Comparison of ENCODE assay signal across 24 cellular contexts in genomic region chr9:18010492-18010891, GRCh38.
DNase-seq lines count a peak whose midpoint lies in the region; ATAC-seq and TF ChIP-seq lines count a peak whose summit lies in the region.
"Had no signal": no experiment of that assay in that cellular context is flagged by ENCODE, and none has a peak within 500 bp of the region (broad histone marks: within the 10 kb centered on the region; RNA-seq: fewer than 3 reads in every experiment).

No MANE protein-coding gene starts in this region.

- no peaks in the 10 kb centered on the region for H3K9me3 Mint-ChIP-seq in endodermal cell
- H3K9me3 Mint-ChIP-seq: CD4-positive, alpha-beta T cell had no signal

- no peak overlapping the region for H3K27ac Mint-ChIP-seq in endodermal cell
- H3K27ac Mint-ChIP-seq: CD14-positive monocyte; CD4-positive, alpha-beta T cell; CD8-positive, alpha-beta memory T cell had no signal

- DNase-seq in NCI-H82 (lab: John Stamatoyannopoulos, UW) (peak; percentile 2), NCI-H82 treated with DMSO at 0.1 percent for 48 hours (lab: John Stamatoyannopoulos, UW; ENCODE audit: unreplicated experiment) (no peak), left ventricle myocardium superior (no peak), right atrium auricular region (ENCODE audit: low spot score) (no peak), NCI-H69 (lab: John Stamatoyannopoulos, UW) (peak; percentile 39), endodermal cell (no peak), HuH-7 (ENCODE audit: low spot score) (no peak)
- DNase-seq: 8988T; ACHN; AML-193; BE2C; CD4-positive, alpha-beta T cell; CD8-positive, alpha-beta memory T cell; DMS 273 treated with DMSO at 0.1 percent for 48 hours; DMS79; EL; GDM1; GM23248; H7; HCEC 1CT had no signal

- no peaks in the 10 kb centered on the region for H3K4me1 Mint-ChIP-seq in endodermal cell
- H3K4me1 Mint-ChIP-seq: CD14-positive monocyte; CD8-positive, alpha-beta memory T cell had no signal

- H3K36me3 ChIP-seq in right atrium auricular region (no peaks in the 10 kb centered on the region), endodermal cell (ENCODE audit: control insufficient read depth, insufficient read depth, low read length) (no peaks in the 10 kb centered on the region)
- H3K36me3 ChIP-seq: BE2C; BLaER1 treated with 17β-estradiol and CSF1 and Interleukin-3, amounts not matched to agents 10 nM and 100 nM had no signal

- H3K36me3 Mint-ChIP-seq in endodermal cell (ENCODE audit: low read depth), result no peaks in the 10 kb centered on the region
- H3K36me3 Mint-ChIP-seq: CD14-positive monocyte; CD8-positive, alpha-beta memory T cell had no signal

- H3K4me3 ChIP-seq in right atrium auricular region (no peak overlapping the region), endodermal cell (ENCODE audit: low read length) (no peak overlapping the region)
- H3K4me3 ChIP-seq: A549; BLaER1 treated with 17β-estradiol and CSF1 and Interleukin-3, amounts not matched to agents 10 nM and 100 nM; GM12878; GM23248 had no signal

- no peak overlapping the region for H3K27ac ChIP-seq in right atrium auricular region
- H3K27ac ChIP-seq in endodermal cell (ENCODE audit: low read depth, low read length), result no peak overlapping the region
- H3K27ac ChIP-seq: A549; BLaER1 treated with 17β-estradiol and CSF1 and Interleukin-3, amounts not matched to agents 10 nM and 100 nM; GM23248 had no signal

- no peak overlapping the region for H3K4me3 Mint-ChIP-seq in endodermal cell
- H3K4me3 Mint-ChIP-seq: CD14-positive monocyte; CD4-positive, alpha-beta T cell; CD8-positive, alpha-beta memory T cell had no signal

- TF ChIP-seq CTCF in right atrium auricular region (IDR thresholded peaks at IDR 0.05) (no peak), endodermal cell (conservative IDR thresholded peaks at IDR 0.05) (no peak)

- ATAC-seq in left ventricle myocardium superior, result peak; percentile 66
- ATAC-seq: A549 had no signal

- WGBS in endodermal cell (ENCODE audit: insufficient coverage in 1 of 2, insufficient read length in 1 of 2), 2 experiments, result 30 to 86% methylated on average over 1 to 5 of the region's 5 CpGs

- intact Hi-C loops in left ventricle myocardium superior (cut with micrococcal nuclease), result no loop called here

- H3K27me3 ChIP-seq in right atrium auricular region (no peaks in the 10 kb centered on the region), endodermal cell (ENCODE audit: control insufficient read depth, insufficient read depth, low read length, poor library complexity, severe bottlenecking) (peaks cover 22% of the 10 kb centered on the region)
- H3K27me3 ChIP-seq: BE2C; BLaER1 treated with 17β-estradiol and CSF1 and Interleukin-3, amounts not matched to agents 10 nM and 100 nM had no signal

- H3K4me1 ChIP-seq in right atrium auricular region, result no peaks in the 10 kb centered on the region
- peaks cover 4% of the 10 kb centered on the region for H3K4me1 ChIP-seq in endodermal cell (ENCODE audit: control insufficient read depth, insufficient read depth, low read length)
- H3K4me1 ChIP-seq: A549; BE2C; BLaER1 treated with 17β-estradiol and CSF1 and Interleukin-3, amounts not matched to agents 10 nM and 100 nM had no signal

- H3K27me3 Mint-ChIP-seq in endodermal cell (ENCODE audit: insufficient read depth), result peaks cover 40% of the 10 kb centered on the region
- H3K27me3 Mint-ChIP-seq: CD4-positive, alpha-beta T cell; CD8-positive, alpha-beta memory T cell had no signal

- no peaks in the 10 kb centered on the region for H3K9me3 ChIP-seq in right atrium auricular region
- no peaks in the 10 kb centered on the region for H3K9me3 ChIP-seq in endodermal cell (ENCODE audit: control insufficient read depth, low read length)
- H3K9me3 ChIP-seq: A549; BE2C; BLaER1 treated with 17β-estradiol and CSF1 and Interleukin-3, amounts not matched to agents 10 nM and 100 nM had no signal

- H3K9ac ChIP-seq in endodermal cell (ENCODE audit: extremely low read depth, low read length, poor library complexity, severe bottlenecking), result no peak overlapping the region
- H3K9ac ChIP-seq: BLaER1 treated with 17β-estradiol and CSF1 and Interleukin-3, amounts not matched to agents 10 nM and 100 nM; GM23248 had no signal

Comparison
In these comparisons a context has a peak if more than half of its experiments do, and no peak if none do; other contexts are left out.
1. DNase-seq: peak in NCI-H82 (single experiment) and NCI-H69 (single experiment); none in NCI-H82 treated with DMSO at 0.1 percent for 48 hours (single experiment), left ventricle myocardium superior (single experiment), right atrium auricular region (single experiment), endodermal cell (single experiment) and HuH-7 (single experiment).